8 cellular contexts compared by ENCODE assay signal in the genomic region with DNA sequence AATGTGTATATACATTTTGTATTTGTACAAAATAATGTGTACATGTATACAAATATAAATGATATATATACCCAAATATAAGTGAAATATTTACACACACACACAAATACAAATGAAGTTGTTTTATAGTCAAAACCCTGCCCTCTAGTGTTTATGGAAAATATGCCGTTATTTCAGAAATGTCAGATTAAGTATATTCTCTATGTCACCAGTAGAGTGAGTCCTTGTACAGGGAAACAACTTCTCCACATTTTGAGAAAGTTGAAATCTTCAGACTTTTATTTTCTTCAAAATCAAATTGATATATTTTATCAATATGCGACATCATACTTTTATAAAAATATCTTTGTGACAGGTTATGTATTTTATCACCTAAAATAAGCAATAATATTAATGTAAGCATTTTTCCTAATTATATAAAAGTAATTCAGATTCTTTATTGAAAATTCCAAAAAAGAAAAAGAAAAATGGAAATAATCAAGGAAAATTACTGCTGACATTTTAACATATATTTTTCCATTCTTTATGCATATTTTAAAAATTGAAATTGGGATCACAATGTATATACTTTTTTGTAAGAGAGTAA. TPM values are rescaled to one million over a fixed set of nuclear protein-coding genes. Genes with fewer than 3 reads are reported as not detected.
DNase-seq lines count a peak whose midpoint lies in the region; ATAC-seq and TF ChIP-seq lines count a peak whose summit lies in the region.

No MANE protein-coding gene starts in this region.

- in situ Hi-C loops in Caki2 (cut with HindIII; ENCODE audit: low pct_unique_long_range_greater_than_20kb, low sequenced_read_pairs): no loop called here
- in situ Hi-C loops in astrocyte of the spinal cord (cut with HindIII; ENCODE audit: low sequenced_read_pairs): no loop called here

- DNase-seq in Caki2 (ENCODE audit: low read depth) (peak; percentile 37), NCI-H2171 treated with DMSO at 0.1 percent for 48 hours (lab: John Stamatoyannopoulos, UW) (peak; percentile 81), astrocyte of the spinal cord (ENCODE audit: low read depth, low spot score) (peak; percentile 78), kidney tubule cell (ENCODE audit: low spot score) (peak; percentile 63)
- no peak for DNase-seq in effector CD8-positive, alpha-beta T cell (lab: John Stamatoyannopoulos, UW)
- no peak for DNase-seq in NK-92 treated with Interleukin-12 subunit alpha and Interleukin-12 subunit beta, amount 100 ng/mL, for 24 hours (lab: John Stamatoyannopoulos, UW)

- peak; percentile 88 for ATAC-seq in GM18909 (IDR thresholded peaks at IDR 0.05; ENCODE audit: poor library complexity, unreplicated experiment)
- ATAC-seq in HG03108 (IDR thresholded peaks at IDR 0.05; ENCODE audit: unreplicated experiment): peak; percentile 74

- TF ChIP-seq CTCF in astrocyte of the spinal cord (IDR thresholded peaks at IDR 0.05; ENCODE audit: low read depth, low read length): peak; percentile 69

- no peak overlapping the region for H3K4me3 ChIP-seq in astrocyte of the spinal cord (ENCODE audit: low read depth, low read length)

RNA-seq across cellular contexts. Expression of gene ARL6IP6, which starts 22.4 kb away (rescaled TPM):
- 38.7 and 40.8 TPM in 2 replicates for total RNA-seq in Caki2 (2014; rRNA removed; shearing (Covaris generic); ENCODE audit: low replicate concordance)

RNA-seq across cellular contexts. Expression of gene PRPF40A, which starts 23.6 kb away (rescaled TPM):
- total RNA-seq in Caki2 (2014; rRNA removed; shearing (Covaris generic); ENCODE audit: low replicate concordance): 90.4 and 125 TPM in 2 replicates

Comparison
In these comparisons a context has a peak if more than half of its experiments do, and no peak if none do; other contexts are left out.
1. DNase-seq: peak in Caki2 (single experiment), NCI-H2171 treated with DMSO at 0.1 percent for 48 hours (single experiment), astrocyte of the spinal cord (single experiment) and kidney tubule cell (single experiment); none in effector CD8-positive, alpha-beta T cell (single experiment) and NK-92 treated with Interleukin-12 subunit alpha and Interleukin-12 subunit beta, amount 100 ng/mL, for 24 hours (single experiment).